ENCODE assay signal across 16 cellular contexts in the genomic region with DNA sequence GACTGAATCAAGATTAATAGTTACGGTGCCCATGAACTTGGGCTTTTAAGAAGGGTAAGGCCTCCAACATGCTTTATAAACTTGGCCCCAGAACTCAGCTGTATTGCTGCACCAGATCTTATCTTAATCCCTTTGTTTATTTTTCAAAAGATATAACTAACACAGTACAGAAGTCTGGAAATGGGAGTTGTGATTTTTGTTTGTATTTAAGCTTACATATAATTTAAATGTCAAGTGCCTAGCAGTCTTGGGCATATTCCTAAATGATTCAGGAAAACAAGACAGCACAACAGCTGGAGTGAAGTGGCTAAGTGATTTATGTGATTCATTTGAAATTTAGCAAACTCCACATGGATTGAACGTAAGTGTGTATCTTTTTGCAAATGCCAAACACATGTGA. TPM values are rescaled to one million over a fixed set of nuclear protein-coding genes. Genes with fewer than 3 reads are reported as not detected.
DNase-seq lines count a peak whose midpoint lies in the region; ATAC-seq and TF ChIP-seq lines count a peak whose summit lies in the region.
"Had no signal": no experiment of that assay in that cellular context is flagged by ENCODE, and none has a peak within 500 bp of the region (broad histone marks: within the 10 kb centered on the region; RNA-seq: fewer than 3 reads in every experiment).

No MANE protein-coding gene starts in this region.

- H3K27me3 ChIP-seq in CD8-positive, alpha-beta T cell (ENCODE audit: insufficient read depth, low read length): no peaks in the 10 kb centered on the region
- no peaks in the 10 kb centered on the region for H3K27me3 ChIP-seq in Panc1 (ENCODE audit: control insufficient read depth, insufficient read depth, low read length)
- no peaks in the 10 kb centered on the region for H3K27me3 ChIP-seq in colonic mucosa
- H3K27me3 ChIP-seq in naive thymus-derived CD4-positive, alpha-beta T cell (ENCODE audit: control insufficient read depth in 2 of 2, insufficient read depth in 2 of 2, low read length in 2 of 2): no peaks in the 10 kb centered on the region
- H3K27me3 ChIP-seq in right atrium auricular region: no peaks in the 10 kb centered on the region
- H3K27me3 ChIP-seq: gastroesophageal sphincter had no signal

- H3K36me3 ChIP-seq in CD8-positive, alpha-beta T cell (ENCODE audit: insufficient read depth, low read length): peaks cover 21% of the 10 kb centered on the region
- peaks cover 2% of the 10 kb centered on the region; the same call in 1 of the 2 replicates for H3K36me3 ChIP-seq in Panc1 (ENCODE audit: control insufficient read depth, insufficient read depth, low read length)
- no peaks in the 10 kb centered on the region for H3K36me3 ChIP-seq in colonic mucosa
- H3K36me3 ChIP-seq in naive thymus-derived CD4-positive, alpha-beta T cell (ENCODE audit: control insufficient read depth in 2 of 3, insufficient read depth in 3 of 3, low read length in 3 of 3): peaks cover 19 to 34% (median 24%) of the 10 kb centered on the region in 3 experiments
- H3K36me3 ChIP-seq in right atrium auricular region: peaks cover 52% of the 10 kb centered on the region

- H3K36me3 Mint-ChIP-seq in CD8-positive, alpha-beta T cell: peaks cover 73% of the 10 kb centered on the region
- peaks cover 10 to 53% (median 31%) of the 10 kb centered on the region in 5 donors for H3K36me3 Mint-ChIP-seq in naive thymus-derived CD4-positive, alpha-beta T cell
- H3K36me3 Mint-ChIP-seq in glutamatergic neuron (ENCODE audit: unreplicated experiment): peaks cover 4% of the 10 kb centered on the region

- peaks cover 49% of the 10 kb centered on the region for H3K4me1 Mint-ChIP-seq in CD8-positive, alpha-beta T cell (ENCODE audit: low read depth)
- peaks cover 15 to 52% (median 36%) of the 10 kb centered on the region in 7 donors for H3K4me1 Mint-ChIP-seq in naive thymus-derived CD4-positive, alpha-beta T cell
- no peaks in the 10 kb centered on the region for H3K4me1 Mint-ChIP-seq in glutamatergic neuron (ENCODE audit: low read depth, unreplicated experiment)
- H3K4me1 Mint-ChIP-seq: endodermal cell had no signal

- no peak overlapping the region for H3K9ac ChIP-seq in colonic mucosa (ENCODE audit: low read depth in 2 of 2, low read length in 2 of 2)

- no peaks in the 10 kb centered on the region for H3K9me3 Mint-ChIP-seq in CD8-positive, alpha-beta T cell
- peaks cover 0 to 4% (median 0%) of the 10 kb centered on the region in 11 donors for H3K9me3 Mint-ChIP-seq in naive thymus-derived CD4-positive, alpha-beta T cell
- H3K9me3 Mint-ChIP-seq in glutamatergic neuron (ENCODE audit: unreplicated experiment): no peaks in the 10 kb centered on the region

- TSS peak; percentile 61 for BruUV-seq in Panc1 (replicated peaks; lab: Mats Ljungman, UMichigan)

- H3K4me1 ChIP-seq in CD8-positive, alpha-beta T cell (ENCODE audit: insufficient read depth, low read length): peaks cover 26% of the 10 kb centered on the region
- H3K4me1 ChIP-seq in Panc1 (ENCODE audit: control insufficient read depth, insufficient read depth, low read length): no peaks in the 10 kb centered on the region; the same call in 1 of the 2 replicates
- H3K4me1 ChIP-seq in colonic mucosa: no peaks in the 10 kb centered on the region
- peaks cover 9 to 14% of the 10 kb centered on the region in 2 donors for H3K4me1 ChIP-seq in naive thymus-derived CD4-positive, alpha-beta T cell (ENCODE audit: control insufficient read depth in 2 of 2, insufficient read depth in 2 of 2, low read length in 2 of 2)
- no peaks in the 10 kb centered on the region for H3K4me1 ChIP-seq in right atrium auricular region
- H3K4me1 ChIP-seq: lower lobe of right lung had no signal

- H3K27ac ChIP-seq in CD8-positive, alpha-beta T cell (ENCODE audit: low read depth, low read length): no peak overlapping the region
- H3K27ac ChIP-seq in Panc1 (ENCODE audit: low read length) (peak overlapping the region; percentile 59), colonic mucosa (peak overlapping the region; percentile 18), right atrium auricular region (no peak overlapping the region)
- peak overlapping the region; percentile 19 for H3K27ac ChIP-seq in naive thymus-derived CD4-positive, alpha-beta T cell (ENCODE audit: low read depth, low read length)
- H3K27ac ChIP-seq: gastroesophageal sphincter, lower lobe of right lung had no signal

- H3K4me3 ChIP-seq in CD8-positive, alpha-beta T cell (ENCODE audit: low read depth, low read length): no peak overlapping the region
- H3K4me3 ChIP-seq in Panc1 (ENCODE audit: low read depth in 2 of 2, low read length in 2 of 2) (no peak overlapping the region), colonic mucosa (no peak overlapping the region), right atrium auricular region (no peak overlapping the region)
- no peak overlapping the region for H3K4me3 ChIP-seq in naive thymus-derived CD4-positive, alpha-beta T cell (ENCODE audit: low read length)
- H3K4me3 ChIP-seq: gastroesophageal sphincter, lower lobe of right lung had no signal

- CTCF ChIA-PET in CD8-positive, alpha-beta T cell (lab: Charles Lee): no interaction called here
- CTCF ChIA-PET in Panc1 (lab: Charles Lee): no interaction called here
- CTCF ChIA-PET in naive thymus-derived CD4-positive, alpha-beta T cell (lab: Charles Lee): interaction anchor here (0.9 kb wide), 1 partner anchor 11 kb away, joined by 3 read pairs; no protein-coding TSS in a partner anchor

- H3K27me3 Mint-ChIP-seq in CD8-positive, alpha-beta T cell (ENCODE audit: low read depth): no peaks in the 10 kb centered on the region
- H3K27me3 Mint-ChIP-seq in naive thymus-derived CD4-positive, alpha-beta T cell: no peaks in the 10 kb centered on the region
- no peaks in the 10 kb centered on the region for H3K27me3 Mint-ChIP-seq in glutamatergic neuron (ENCODE audit: unreplicated experiment)

- no peak for DNase-seq in CD8-positive, alpha-beta T cell
- DNase-seq in Panc1 (ENCODE audit: low read depth, low spot score) (no peak), colonic mucosa (no peak), NCI-H748 (lab: John Stamatoyannopoulos, UW; ENCODE audit: unreplicated experiment) (no peak), right atrium auricular region (ENCODE audit: low spot score) (no peak), glutamatergic neuron (no peak)
- DNase-seq in naive thymus-derived CD4-positive, alpha-beta T cell: no peak
- DNase-seq: activated gamma-delta T cell treated with Interleukin-2 at 50 U/mL for 16 hours, AML-193, DMS153, endodermal cell, lower lobe of right lung, NCI-H2029, SW 1271 had no signal

- intact Hi-C loops in CD8-positive, alpha-beta T cell (cut with DNase I, micrococcal nuclease): loop anchor here in 1 of 2 experiments (5.0 kb wide), 1 partner anchor 58 kb away; the partner anchor contains the start of genes CCDC12 and NBEAL2
- intact Hi-C loops in Panc1 (cut with micrococcal nuclease; ENCODE audit: unreplicated experiment): no loop called here
- intact Hi-C loops in colonic mucosa (cut with DNase I): loop anchor here (10.0 kb wide), 1 partner anchor 109 kb away; no protein-coding TSS in a partner anchor
- intact Hi-C loops in naive thymus-derived CD4-positive, alpha-beta T cell (cut with micrococcal nuclease): loop anchor here in 1 of 2 donors (5.0 kb wide), 1 partner anchor 37 kb away; no protein-coding TSS in a partner anchor

- H3K4me3 Mint-ChIP-seq in CD8-positive, alpha-beta T cell: no peak overlapping the region
- no peak overlapping the region for H3K4me3 Mint-ChIP-seq in naive thymus-derived CD4-positive, alpha-beta T cell
- H3K4me3 Mint-ChIP-seq in glutamatergic neuron (ENCODE audit: unreplicated experiment): no peak overlapping the region
- H3K4me3 Mint-ChIP-seq: endodermal cell had no signal

- no peak for ATAC-seq in CD8-positive, alpha-beta T cell
- ATAC-seq in Panc1 (peak; percentile 60; the same call in 1 of the 2 replicates), GM21447 (IDR thresholded peaks at IDR 0.05; ENCODE audit: unreplicated experiment) (no peak)
- ATAC-seq in naive thymus-derived CD4-positive, alpha-beta T cell: no peak
- ATAC-seq: gastroesophageal sphincter, lower lobe of right lung had no signal

- in situ Hi-C loops in Panc1 (cut with HindIII; ENCODE audit: low pct_unique_long_range_greater_than_20kb, low sequenced_read_pairs): no loop called here

- TF ChIP-seq CTCF in CD8-positive, alpha-beta T cell (IDR thresholded peaks at IDR 0.05): no peak
- TF ChIP-seq CTCF in Panc1 (IDR thresholded peaks at IDR 0.05) (no peak), colonic mucosa (IDR thresholded peaks at IDR 0.05) (no peak), right atrium auricular region (IDR thresholded peaks at IDR 0.05) (no peak), glutamatergic neuron (IDR thresholded peaks at IDR 0.05; ENCODE audit: partially characterized antibody, unreplicated experiment) (no peak)

- H3K9me3 ChIP-seq in CD8-positive, alpha-beta T cell (ENCODE audit: low read length): no peaks in the 10 kb centered on the region
- H3K9me3 ChIP-seq in Panc1 (ENCODE audit: control insufficient read depth, insufficient read depth, low read depth, low read length) (no peaks in the 10 kb centered on the region), colonic mucosa (no peaks in the 10 kb centered on the region), right atrium auricular region (no peaks in the 10 kb centered on the region)
- no peaks in the 10 kb centered on the region for H3K9me3 ChIP-seq in naive thymus-derived CD4-positive, alpha-beta T cell (ENCODE audit: control insufficient read depth in 2 of 3, low read length in 3 of 3)
- H3K9me3 ChIP-seq: gastroesophageal sphincter, lower lobe of right lung had no signal

- POLR2A ChIA-PET in CD8-positive, alpha-beta T cell (lab: Charles Lee): interaction anchor here (1.0 kb wide), 1 partner anchor 20 kb away, joined by 3 read pairs; no protein-coding TSS in a partner anchor
- POLR2A ChIA-PET in Panc1 (lab: Charles Lee): no interaction called here
- POLR2A ChIA-PET in naive thymus-derived CD4-positive, alpha-beta T cell (lab: Charles Lee): no interaction called here

- peak overlapping the region; percentile 66 for H3K27ac Mint-ChIP-seq in CD8-positive, alpha-beta T cell
- peak overlapping the region in 7 of 9 donors; percentile 40 to 87 (median 73) for H3K27ac Mint-ChIP-seq in naive thymus-derived CD4-positive, alpha-beta T cell
- no peak overlapping the region for H3K27ac Mint-ChIP-seq in glutamatergic neuron (ENCODE audit: unreplicated experiment)
- H3K27ac Mint-ChIP-seq: endodermal cell had no signal

RNA-seq across cellular contexts. Expression of gene NBEAL2, which starts 56.2 kb away (rescaled TPM):
- total RNA-seq in CD8-positive, alpha-beta T cell: 100 to 1,000 TPM; 187 to 201 TPM
- total RNA-seq in Panc1 (2021; ENCODE audit: unreplicated experiment) (38.8 TPM), colonic mucosa (100 to 1,000 TPM in 1 of 2 donors, 10 to 100 TPM in 1; 40.9 to 106 TPM), right atrium auricular region (10 to 100 TPM in 1 of 2 donors, 1 to 10 TPM in 1; 7.5 to 15.3 TPM), glutamatergic neuron (ENCODE audit: unreplicated experiment) (38.0 TPM)
- polyA plus RNA-seq in Panc1 (2012; ENCODE audit: insufficient read length): 46.2 TPM
- 100 to 1,000 TPM in 2 of 5 experiments, 10 to 100 TPM in 3; 48.8 to 289 (median 94.0) TPM for total RNA-seq in naive thymus-derived CD4-positive, alpha-beta T cell
- 1 to 10 TPM; 1.7 to 4.9 TPM for polyA plus RNA-seq in naive thymus-derived CD4-positive, alpha-beta T cell

RNA-seq across cellular contexts. Expression of gene CCDC12, which starts 59.1 kb away (rescaled TPM):
- 100 to 1,000 TPM in 1 of 2 experiments, 10 to 100 TPM in 1; 99.9 to 107 TPM for total RNA-seq in CD8-positive, alpha-beta T cell
- total RNA-seq in Panc1 (2021; ENCODE audit: unreplicated experiment) (35.5 TPM), colonic mucosa (10 to 100 TPM; 34.1 to 55.7 TPM), right atrium auricular region (10 to 100 TPM; 27.5 to 38.6 TPM), glutamatergic neuron (ENCODE audit: unreplicated experiment) (41.4 TPM)
- polyA plus RNA-seq in Panc1 (2012; ENCODE audit: insufficient read length): 54.3 TPM
- total RNA-seq in naive thymus-derived CD4-positive, alpha-beta T cell: 10 to 100 TPM; 51.6 to 61.5 (median 56.9) TPM
- polyA plus RNA-seq in naive thymus-derived CD4-positive, alpha-beta T cell: 100 to 1,000 TPM in 1 of 2 donors, 10 to 100 TPM in 1; 88.2 to 115 TPM

Comparison
In these comparisons a context has a peak if more than half of its experiments do, and no peak if none do; other contexts are left out.
1. H3K27ac ChIP-seq: peak in Panc1 (single experiment), colonic mucosa (single experiment) and naive thymus-derived CD4-positive, alpha-beta T cell (single experiment); none in CD8-positive, alpha-beta T cell (single experiment) and right atrium auricular region (0 of 2).